ENCODE assay signal across 23 cellular contexts in genomic region chr7:29275493-29275892, GRCh38.
"Had no signal": no experiment of that assay in that cellular context is flagged by ENCODE, and none has a peak within 500 bp of the region (broad histone marks: within the 10 kb centered on the region; RNA-seq: fewer than 3 reads in every experiment).

No MANE protein-coding gene starts in this region.

- H3K4me3 ChIP-seq: hepatocyte, left ventricle myocardium inferior, thoracic aorta had no signal

- H3K36me3 ChIP-seq: left ventricle myocardium inferior, thoracic aorta had no signal

- H3K4me2 ChIP-seq: hepatocyte had no signal

- ATAC-seq: esophagus mucosa; naive thymus-derived CD8-positive, alpha-beta T cell had no signal

- H2AFZ ChIP-seq: hepatocyte had no signal

- DNase-seq: activated B cell treated with CpG ODN at 0.5 μM for 24 hours; activated CD4-positive, alpha-beta T cell treated with anti-CD3 and anti-CD28 coated beads for 4 hours; activated CD4-positive, alpha-beta T cell treated with anti-CD3 and anti-CD28 coated beads, Interleukin-2, amount 50 U/mL, for 48 hours; activated naive CD4-positive, alpha-beta T cell treated with anti-CD3 and anti-CD28 coated beads for 36 hours; activated naive CD8-positive, alpha-beta T cell treated with anti-CD3 and anti-CD28 coated beads, Interleukin-2, amount 10 ng/mL, durations not matched to agents 7 days and 5 days; activated T-cell treated with anti-CD3 and anti-CD28 coated beads, Interleukin-2, amount 50 U/mL, for 48 hours; amniotic stem cell; cortex of kidney; effector CD4-positive, alpha-beta T cell; foreskin melanocyte; immature natural killer cell; left ventricle myocardium inferior; mammary epithelial cell; naive thymus-derived CD8-positive, alpha-beta T cell; retina; stimulated activated CD4-positive, alpha-beta T cell treated with anti-CD3 and anti-CD28 coated beads, Interleukin-2, amount 100 ng/mL, for 48 hours; stimulated activated CD8-positive, alpha-beta memory T cell treated with anti-CD3 and anti-CD28 coated beads, Interleukin-4, amount 100 ng/mL, for 48 hours; stimulated activated naive CD4-positive, alpha-beta T cell; T1000 had no signal

- H3K27me3 ChIP-seq: hepatocyte had no signal

- H3K4me3 Mint-ChIP-seq: activated B cell treated with CpG ODN at 0.5 μM for 24 hours; activated naive CD4-positive, alpha-beta T cell treated with anti-CD3 and anti-CD28 coated beads for 36 hours; activated naive CD8-positive, alpha-beta T cell treated with anti-CD3 and anti-CD28 coated beads, Interleukin-2, amount 10 ng/mL, durations not matched to agents 7 days and 5 days; immature natural killer cell; mesothelial cell of epicardium; naive thymus-derived CD8-positive, alpha-beta T cell had no signal

- H3K36me3 Mint-ChIP-seq: activated naive CD8-positive, alpha-beta T cell treated with anti-CD3 and anti-CD28 coated beads, Interleukin-2, amount 10 ng/mL, durations not matched to agents 7 days and 5 days; mesothelial cell of epicardium; naive thymus-derived CD8-positive, alpha-beta T cell had no signal

- H3K27me3 Mint-ChIP-seq: activated B cell treated with CpG ODN at 0.5 μM for 24 hours had no signal

- H3K27ac Mint-ChIP-seq: activated B cell treated with CpG ODN at 0.5 μM for 24 hours; activated naive CD4-positive, alpha-beta T cell treated with anti-CD3 and anti-CD28 coated beads for 36 hours; activated naive CD8-positive, alpha-beta T cell treated with anti-CD3 and anti-CD28 coated beads, Interleukin-2, amount 10 ng/mL, durations not matched to agents 7 days and 5 days; mesothelial cell of epicardium; naive thymus-derived CD8-positive, alpha-beta T cell had no signal

- H3K9me3 Mint-ChIP-seq: activated B cell treated with CpG ODN at 0.5 μM for 24 hours; activated naive CD4-positive, alpha-beta T cell treated with anti-CD3 and anti-CD28 coated beads for 36 hours; activated naive CD8-positive, alpha-beta T cell treated with anti-CD3 and anti-CD28 coated beads, Interleukin-2, amount 10 ng/mL, durations not matched to agents 7 days and 5 days; immature natural killer cell; mesothelial cell of epicardium; naive thymus-derived CD8-positive, alpha-beta T cell had no signal

- H3K27ac ChIP-seq: hepatocyte, left ventricle myocardium inferior, thoracic aorta had no signal

- H3K79me2 ChIP-seq: hepatocyte had no signal
